1 cellular context compared by ENCODE assay signal in genomic region chr11:44865866-44866272, GRCh38.
TF ChIP-seq lines count a peak whose summit lies in the region.

No MANE protein-coding gene starts in this region.

TF ChIP-seq in WTC11, 78 proteins besides CTCF, POLR2A, EP300 and RAD21 (continued from another document):
- TF ChIP-seq FOXP4 (CRISPR knock-in tag; IDR thresholded peaks at IDR 0.05) = no peak
- no peak for TF ChIP-seq SMAD4 (CRISPR knock-in tag; IDR thresholded peaks at IDR 0.05)
- TF ChIP-seq ZNF263 (CRISPR knock-in tag; IDR thresholded peaks at IDR 0.05; ENCODE audit: low read depth) = no peak
